ENCODE assay signal across 14 cellular contexts in the genomic region with DNA sequence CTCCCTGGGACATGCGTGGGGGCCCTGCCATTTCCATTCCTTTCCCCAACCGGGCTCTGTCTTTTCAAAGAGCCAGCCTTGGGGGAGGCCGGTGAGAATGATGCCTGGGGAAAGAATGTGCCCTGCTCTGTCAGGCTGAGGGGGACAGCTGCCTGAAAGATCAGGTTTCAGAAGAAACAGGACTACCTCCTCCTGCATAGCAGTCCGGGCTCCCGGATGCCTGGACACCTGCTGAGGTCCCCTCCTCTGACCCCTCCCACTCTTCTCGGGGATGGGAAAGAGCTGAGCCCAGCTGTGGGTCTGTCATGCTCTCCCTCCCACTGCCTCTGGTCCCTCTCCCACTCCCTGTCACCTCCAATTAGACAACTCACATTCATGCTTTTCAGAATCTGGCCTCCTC. TPM values are rescaled to one million over a fixed set of nuclear protein-coding genes. Genes with fewer than 3 reads are reported as not detected.
A peak's percentile ranks its signal among the peaks of the same experiment; 100 is the strongest.
DNase-seq lines count a peak whose midpoint lies in the region.
"Had no signal": no experiment of that assay in that cellular context is flagged by ENCODE, and none has a peak within 500 bp of the region (broad histone marks: within the 10 kb centered on the region; RNA-seq: fewer than 3 reads in every experiment).

No MANE protein-coding gene starts in this region.

- H2BK5ac ChIP-seq in neuronal stem cell (ENCODE audit: low read length), result peak overlapping the region; percentile 80

- in situ Hi-C loops in G401 (cut with HindIII; ENCODE audit: low sequenced_read_pairs), result no loop called here

- H3K9me3 ChIP-seq in SK-N-MC (ENCODE audit: low read depth, low read length), result no peaks in the 10 kb centered on the region
- H3K9me3 ChIP-seq in neuronal stem cell (replicated peaks in 1 of 2; ENCODE audit: control insufficient read depth in 2 of 2, insufficient read depth in 1 of 2, low read depth in 1 of 2, low read length in 2 of 2), result no peaks in the 10 kb centered on the region
- H3K9me3 ChIP-seq: A549 had no signal

- H4K8ac ChIP-seq in neuronal stem cell (ENCODE audit: low read depth, low read length), result no peak overlapping the region

- no peak overlapping the region for H3K14ac ChIP-seq in neuronal stem cell (ENCODE audit: low read length)

- no peak overlapping the region for H2BK12ac ChIP-seq in neuronal stem cell (ENCODE audit: low read length)

- no CpG with 5 or more reads among the region's 6 CpGs for WGBS in neuronal stem cell (ENCODE audit: extremely low coverage in 2 of 2, insufficient read length in 2 of 2, insufficient replicate concordance in 1 of 2), 2 donors

- H3K4ac ChIP-seq in neuronal stem cell (ENCODE audit: low read length), result no peak overlapping the region

- H4K91ac ChIP-seq in neuronal stem cell (ENCODE audit: low read depth, low read length, poor library complexity), result no peak overlapping the region

- DNase-seq in NCI-H2107 treated with DMSO at 0.1 percent for 48 hours (lab: John Stamatoyannopoulos, UW; ENCODE audit: unreplicated experiment), result peak; percentile 35
- DNase-seq in NCI-H2107 (lab: John Stamatoyannopoulos, UW), result no peak
- DNase-seq in NCI-H2029 (lab: John Stamatoyannopoulos, UW), result peak; percentile 24
- DNase-seq in SK-N-MC (ENCODE audit: low read depth, low spot score), result no peak
- peak; percentile 65 for DNase-seq in neuronal stem cell (ENCODE audit: low spot score)
- no peak for DNase-seq in G401 (ENCODE audit: low spot score)
- DNase-seq in NOMO-1 treated with dmso at 0.1 percent for 144 hours (lab: John Stamatoyannopoulos, UW; ENCODE audit: unreplicated experiment), result no peak
- no peak for DNase-seq in activated CD4-positive, alpha-beta T cell treated with anti-CD3 and anti-CD28 coated beads, Interleukin-2, amount 50 U/mL, for 4 hours
- DNase-seq: aorta; dermis blood vessel endothelial cell; midbrain; MV-4-11; stimulated activated CD4-positive, alpha-beta T cell treated with anti-CD3 and anti-CD28 coated beads, Interleukin-1b, Interleukin-23, amount 100 ng/mL, for 48 hours had no signal

- H3K36me3 ChIP-seq in SK-N-MC (ENCODE audit: insufficient read depth, low read length) (no peaks in the 10 kb centered on the region), neuronal stem cell (replicated peaks in 1 of 2; ENCODE audit: control insufficient read depth in 2 of 2, insufficient read depth in 2 of 2, low read length in 2 of 2) (no peaks in the 10 kb centered on the region)

- peak overlapping the region; percentile 89 for H3K18ac ChIP-seq in neuronal stem cell (ENCODE audit: low read length)

- H3K9ac ChIP-seq in SK-N-MC (ENCODE audit: insufficient read length) (no peak overlapping the region), neuronal stem cell (ENCODE audit: low read depth, low read length, poor library complexity) (no peak overlapping the region)

- peak overlapping the region; percentile 29 for H3K4me2 ChIP-seq in neuronal stem cell (ENCODE audit: insufficient read depth, low read length, poor library complexity, severe bottlenecking)
- H3K4me2 ChIP-seq: A549 had no signal

- H3K27ac ChIP-seq in SK-N-MC (peak overlapping the region; percentile 46; the same call in 1 of the 2 replicates), neuronal stem cell (replicated peaks; ENCODE audit: low read length) (peak overlapping the region; percentile 86)
- H3K27ac ChIP-seq: A549 had no signal

- peak overlapping the region; percentile 99 for H2AK5ac ChIP-seq in neuronal stem cell (ENCODE audit: low read depth, low read length)

- no peak overlapping the region for H3K23ac ChIP-seq in neuronal stem cell (ENCODE audit: low read depth, low read length, poor library complexity)

- H2BK120ac ChIP-seq in neuronal stem cell (ENCODE audit: low read depth, low read length), result no peak overlapping the region

- peaks cover 0 to 57% (median 0%) of the 10 kb centered on the region in 3 experiments for H3K27me3 ChIP-seq in neuronal stem cell (ENCODE audit: control insufficient read depth in 3 of 3, insufficient read depth in 3 of 3, low read depth in 1 of 3, low read length in 3 of 3)

- peak overlapping the region; percentile 8 for H2BK15ac ChIP-seq in neuronal stem cell (ENCODE audit: low read length)

- peaks cover 24 to 67% of the 10 kb centered on the region in 2 donors for H3K4me1 ChIP-seq in neuronal stem cell (ENCODE audit: control insufficient read depth in 2 of 2, insufficient read depth in 1 of 2, low read depth in 1 of 2, low read length in 2 of 2)
- H3K4me1 ChIP-seq: A549 had no signal

- no peak overlapping the region for H2AFZ ChIP-seq in neuronal stem cell (ENCODE audit: low read length)

- H3K79me1 ChIP-seq in neuronal stem cell (ENCODE audit: low read depth, low read length), result no peaks in the 10 kb centered on the region

- no peak overlapping the region for H3K4me3 ChIP-seq in SK-N-MC
- H3K4me3 ChIP-seq in neuronal stem cell (ENCODE audit: low read length in 2 of 2), result no peak overlapping the region
- H3K4me3 ChIP-seq: A549 had no signal

RNA-seq across cellular contexts. Expression of a gene that starts 41.8 kb away (rescaled TPM):
- 39.7 TPM for polyA plus RNA-seq in neuronal stem cell (2013, experiment 1 of 2)
- polyA plus RNA-seq in neuronal stem cell (2013, experiment 2 of 2), result 38.5 TPM
- 1.3 and 12.7 TPM in 2 replicates for total RNA-seq in G401 (2014; rRNA removed; shearing (Covaris generic))

Comparison
In these comparisons a context has a peak if more than half of its experiments do, and no peak if none do; other contexts are left out.
1. DNase-seq: peak in NCI-H2107 treated with DMSO at 0.1 percent for 48 hours (single experiment), NCI-H2029 (single experiment) and neuronal stem cell (single experiment); none in NCI-H2107 (single experiment), SK-N-MC (single experiment), G401 (single experiment), NOMO-1 treated with dmso at 0.1 percent for 144 hours (single experiment) and activated CD4-positive, alpha-beta T cell treated with anti-CD3 and anti-CD28 coated beads, Interleukin-2, amount 50 U/mL, for 4 hours (0 of 2).